Comparison of ENCODE assay signal across 8 cellular contexts in the genomic region with DNA sequence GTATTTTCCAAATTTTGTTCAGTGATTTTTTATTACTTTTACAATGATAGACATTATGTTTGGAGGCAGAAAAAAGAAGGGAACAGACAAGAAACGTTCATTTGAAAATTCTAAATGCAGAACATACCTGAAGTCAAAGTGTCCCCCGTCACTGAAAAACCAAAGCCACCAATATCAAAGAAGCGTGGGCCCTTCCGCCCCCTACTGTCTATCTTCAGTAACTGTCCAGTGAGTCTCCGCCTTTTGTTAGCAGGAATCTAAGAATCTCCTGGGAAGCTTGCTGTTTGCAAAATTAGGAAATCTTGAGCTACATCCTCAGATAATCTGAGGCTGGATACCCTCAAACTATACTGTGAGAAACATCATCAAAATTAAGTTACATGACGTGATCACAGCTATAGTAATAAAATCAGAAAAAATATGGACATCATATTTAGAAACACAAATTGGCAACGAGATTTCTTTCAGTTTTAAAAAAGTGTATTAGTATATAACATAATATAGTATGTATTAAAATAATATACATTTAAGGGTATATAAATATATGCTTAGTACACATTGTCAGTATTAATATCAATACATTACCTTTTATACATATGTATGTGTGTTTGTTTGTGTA.
DNase-seq lines count a peak whose midpoint lies in the region; ATAC-seq and TF ChIP-seq lines count a peak whose summit lies in the region.

No MANE protein-coding gene starts in this region.

- no peak overlapping the region for H3K27ac Mint-ChIP-seq in activated T-helper 2 cell treated with anti-CD3 and anti-CD28 coated beads, Interferon-gamma antibody, Interleukin-2, Interleukin-4, amounts not matched to agents 10 μg/mL and 5 μg/mL and 100 μg/mL, durations not matched to agents 14 hours and 24 hours and 36 hours

- peak overlapping the region; percentile 61 for H2BK5ac ChIP-seq in IMR-90 (ENCODE audit: low read depth, low read length, poor library complexity, severe bottlenecking)

- H4K20me1 ChIP-seq in IMR-90 (ENCODE audit: insufficient read depth, low read length) = no peaks in the 10 kb centered on the region

- no peak overlapping the region for H3K4me3 ChIP-seq in IMR-90 (ENCODE audit: insufficient read depth, low read depth, low read length)
- H3K4me3 ChIP-seq in brain microvascular endothelial cell (ENCODE audit: low read depth, low read length) = no peak overlapping the region

- H3K9me3 Mint-ChIP-seq in activated T-helper 2 cell treated with anti-CD3 and anti-CD28 coated beads, Interferon-gamma antibody, Interleukin-2, Interleukin-4, amounts not matched to agents 10 μg/mL and 5 μg/mL and 100 μg/mL, durations not matched to agents 14 hours and 24 hours and 36 hours = no peaks in the 10 kb centered on the region

- H3K36me3 ChIP-seq in IMR-90 (ENCODE audit: control insufficient read depth, insufficient read depth, low read length) (no peaks in the 10 kb centered on the region), brain microvascular endothelial cell (replicated peaks) (no peaks in the 10 kb centered on the region)

- peak overlapping the region; percentile 68; the same call in 1 of the 2 replicates for H2BK20ac ChIP-seq in IMR-90 (ENCODE audit: low read depth, low read length)

- H3K27me3 ChIP-seq in IMR-90 (ENCODE audit: control insufficient read depth, insufficient read depth, low read length) (no peaks in the 10 kb centered on the region), brain microvascular endothelial cell (replicated peaks) (no peaks in the 10 kb centered on the region)

- CTCF ChIA-PET in IMR-90 (lab: Yijun Ruan, JAX) = interaction anchor here (0.6 to 2.3 kb wide), 14 partner anchors 10 to 1474 kb away, joined by 3 to 15 read pairs (median 3); no protein-coding TSS in a partner anchor

- H4K5ac ChIP-seq in IMR-90 (ENCODE audit: low read depth, low read length) = no peak overlapping the region

- no peak overlapping the region for H4K8ac ChIP-seq in IMR-90 (ENCODE audit: low read depth in 2 of 2, low read length in 2 of 2)

- H3K36me3 Mint-ChIP-seq in activated T-helper 2 cell treated with anti-CD3 and anti-CD28 coated beads, Interferon-gamma antibody, Interleukin-2, Interleukin-4, amounts not matched to agents 10 μg/mL and 5 μg/mL and 100 μg/mL, durations not matched to agents 14 hours and 24 hours and 36 hours (ENCODE audit: low read depth) = no peaks in the 10 kb centered on the region

- no peak overlapping the region for H3K4me2 ChIP-seq in IMR-90 (ENCODE audit: low read depth, low read length)

- H3K18ac ChIP-seq in IMR-90 (ENCODE audit: low read depth, low read length) = no peak overlapping the region

- peak overlapping the region; percentile 90; the same call in 2 of the 3 replicates for H2BK15ac ChIP-seq in IMR-90 (ENCODE audit: low read depth, low read length)

- H2BK120ac ChIP-seq in IMR-90 (ENCODE audit: low read depth, low read length) = peak overlapping the region; percentile 74; the same call in 1 of the 2 replicates

- peak overlapping the region; percentile 50; the same call in 1 of the 2 replicates for H3K56ac ChIP-seq in IMR-90 (ENCODE audit: extremely low read depth, insufficient read depth, low read length)

- H3K9me3 ChIP-seq in IMR-90 (ENCODE audit: control insufficient read depth, insufficient read depth, low read length) = no peaks in the 10 kb centered on the region

- peaks cover 2% of the 10 kb centered on the region for H3K9me1 ChIP-seq in IMR-90 (ENCODE audit: insufficient read depth, low read length)

- TF ChIP-seq CTCF in IMR-90 (conservative IDR thresholded peaks at IDR 0.05; ENCODE audit: low read depth, low read length) = peak; percentile 82
- TF ChIP-seq CTCF in brain microvascular endothelial cell (IDR thresholded peaks at IDR 0.05; ENCODE audit: low read depth, low read length, missing control alignments) = peak; percentile 89

- no TSS peak for BruUV-seq in IMR-90 (replicated peaks; lab: Mats Ljungman, UMichigan)

- peaks cover 20% of the 10 kb centered on the region for H3K27me3 Mint-ChIP-seq in activated T-helper 2 cell treated with anti-CD3 and anti-CD28 coated beads, Interferon-gamma antibody, Interleukin-2, Interleukin-4, amounts not matched to agents 10 μg/mL and 5 μg/mL and 100 μg/mL, durations not matched to agents 14 hours and 24 hours and 36 hours (ENCODE audit: low read depth)

- H2AK5ac ChIP-seq in IMR-90 (ENCODE audit: low read depth, low read length) = no peak overlapping the region

- H3K14ac ChIP-seq in IMR-90 (replicated peaks; ENCODE audit: low read depth, low read length) = no peak overlapping the region

- peak; percentile 45; the same call in 1 of the 2 replicates for TF ChIP-seq POLR2A in IMR-90 (IDR thresholded peaks at IDR 0.05; ENCODE audit: low read depth, low read length)

- no CpG with 5 or more reads among the region's 7 CpGs for WGBS in IMR-90 (ENCODE audit: extremely low coverage in 2 of 2, insufficient read length in 1 of 2), 2 experiments

- DNase-seq in ELF-1 (ENCODE audit: low read depth, low spot score) (peak; percentile 53), IMR-90 (peak; percentile 67), SHP77 treated with DMSO at 0.1 percent for 48 hours (lab: John Stamatoyannopoulos, UW) (peak; percentile 21), brain microvascular endothelial cell (peak; percentile 54), iris pigment epithelial cell (ENCODE audit: low read depth) (peak; percentile 64), NCI-H226 (no peak)
- DNase-seq in stimulated activated CD4-positive, alpha-beta T cell treated with anti-CD3 and anti-CD28 coated beads, Interleukin-1b, Interleukin-23, amount 100 ng/mL, for 48 hours = peak; percentile 22
- DNase-seq in activated T-helper 2 cell treated with anti-CD3 and anti-CD28 coated beads, Interferon-gamma antibody, Interleukin-2, Interleukin-4, amounts not matched to agents 10 μg/mL and 5 μg/mL and 100 μg/mL, durations not matched to agents 14 hours and 24 hours and 36 hours (ENCODE audit: low spot score) = no peak

- peak; percentile 72 for ATAC-seq in IMR-90 (ENCODE audit: low read depth)

- no peak overlapping the region for H3K27ac ChIP-seq in IMR-90 (ENCODE audit: insufficient read depth, low read length)
- H3K27ac ChIP-seq in brain microvascular endothelial cell = no peak overlapping the region

- H2AK9ac ChIP-seq in IMR-90 (replicated peaks; ENCODE audit: low read depth, low read length, poor library complexity) = no peak overlapping the region

- POLR2A ChIA-PET in IMR-90 (lab: Charles Lee; ENCODE audit: unreplicated experiment) = no interaction called here

- H3K79me1 ChIP-seq in IMR-90 (ENCODE audit: low read depth in 1 of 2, low read length in 2 of 2) = peaks cover 0 to 13% of the 10 kb centered on the region in 2 experiments; a peak in 3 of 4 replicates

- H3K4me1 ChIP-seq in IMR-90 (ENCODE audit: control insufficient read depth, insufficient read depth, low read length) = peaks cover 2% of the 10 kb centered on the region

- intact Hi-C loops in IMR-90 (cut with micrococcal nuclease) = loop anchor here (2.0 to 10.0 kb wide), 8 partner anchors 129 to 1460 kb away; no protein-coding TSS in a partner anchor
- intact Hi-C loops in activated T-helper 2 cell treated with anti-CD3 and anti-CD28 coated beads, Interferon-gamma antibody, Interleukin-2, Interleukin-4, amounts not matched to agents 10 μg/mL and 5 μg/mL and 100 μg/mL, durations not matched to agents 14 hours and 24 hours and 36 hours (cut with micrococcal nuclease) = loop anchor here (10.0 kb wide), 1 partner anchor 792 kb away; no protein-coding TSS in a partner anchor

- no peak overlapping the region for H3K9ac ChIP-seq in IMR-90 (ENCODE audit: low read depth, low read length)

- peak overlapping the region; percentile 41; the same call in 1 of the 2 replicates for H3K4ac ChIP-seq in IMR-90 (ENCODE audit: low read depth, low read length)

- peaks cover 9% of the 10 kb centered on the region for H3K4me1 Mint-ChIP-seq in activated T-helper 2 cell treated with anti-CD3 and anti-CD28 coated beads, Interferon-gamma antibody, Interleukin-2, Interleukin-4, amounts not matched to agents 10 μg/mL and 5 μg/mL and 100 μg/mL, durations not matched to agents 14 hours and 24 hours and 36 hours (ENCODE audit: low read depth)

- in situ Hi-C loops in IMR-90 (cut with MboI; ENCODE audit: low sequenced_read_pairs) = loop anchor here (10.0 kb wide), 1 partner anchor 1472 kb away; no protein-coding TSS in a partner anchor
- in situ Hi-C loops in brain microvascular endothelial cell (cut with HindIII; ENCODE audit: low pct_ligation_motif_present, low sequenced_read_pairs) = loop anchor here (10.0 kb wide), 1 partner anchor 108 kb away; no protein-coding TSS in a partner anchor

- no peak overlapping the region for H3K23ac ChIP-seq in IMR-90 (ENCODE audit: low read depth, low read length)

- no peak overlapping the region for H3K4me3 Mint-ChIP-seq in activated T-helper 2 cell treated with anti-CD3 and anti-CD28 coated beads, Interferon-gamma antibody, Interleukin-2, Interleukin-4, amounts not matched to agents 10 μg/mL and 5 μg/mL and 100 μg/mL, durations not matched to agents 14 hours and 24 hours and 36 hours (ENCODE audit: low read depth)

- TF ChIP-seq RAD21 in IMR-90 (IDR thresholded peaks at IDR 0.05; ENCODE audit: low read length) = peak; percentile 96

- dilution Hi-C loops in IMR-90 (cut with HindIII; ENCODE audit: low sequenced_read_pairs, unreplicated experiment) = no loop called here

- H4K91ac ChIP-seq in IMR-90 (ENCODE audit: insufficient read depth, low read depth, low read length) = peak overlapping the region; percentile 63

- no peak overlapping the region for H2AFZ ChIP-seq in IMR-90 (replicated peaks; ENCODE audit: low read length, poor library complexity)

TF ChIP-seq in IMR-90, 13 proteins besides CTCF, POLR2A, EP300 and RAD21:
- no peak for TF ChIP-seq RCOR1 (IDR thresholded peaks at IDR 0.05; ENCODE audit: insufficient replicate concordance, low read length)
- no peak for TF ChIP-seq MAZ (IDR thresholded peaks at IDR 0.05; ENCODE audit: borderline replicate concordance, low read depth, low read length)
- no peak for TF ChIP-seq NFE2L2 (IDR thresholded peaks at IDR 0.05; ENCODE audit: low read depth, low read length)
- TF ChIP-seq FOS (IDR thresholded peaks at IDR 0.05; ENCODE audit: low read depth, low read length) = no peak
- no peak for TF ChIP-seq MXI1 (IDR thresholded peaks at IDR 0.05; ENCODE audit: borderline replicate concordance, low read depth, low read length)
- no peak for TF ChIP-seq RFX5 (IDR thresholded peaks at IDR 0.05; ENCODE audit: low read depth, low read length)
- peak; percentile 81 for TF ChIP-seq SMC3 (IDR thresholded peaks at IDR 0.05; ENCODE audit: low read depth, low read length)
- no peak for TF ChIP-seq MAFK (IDR thresholded peaks at IDR 0.05; ENCODE audit: low read depth, low read length)
TF ChIP-seq in IMR-90: peak in this region for 1.

Comparison
In these comparisons a context has a peak if more than half of its experiments do, and no peak if none do; other contexts are left out.
1. DNase-seq: peak in ELF-1 (single experiment), IMR-90 (single experiment), SHP77 treated with DMSO at 0.1 percent for 48 hours (single experiment), brain microvascular endothelial cell (single experiment), iris pigment epithelial cell (single experiment) and stimulated activated CD4-positive, alpha-beta T cell treated with anti-CD3 and anti-CD28 coated beads, Interleukin-1b, Interleukin-23, amount 100 ng/mL, for 48 hours (single experiment); none in activated T-helper 2 cell treated with anti-CD3 and anti-CD28 coated beads, Interferon-gamma antibody, Interleukin-2, Interleukin-4, amounts not matched to agents 10 μg/mL and 5 μg/mL and 100 μg/mL, durations not matched to agents 14 hours and 24 hours and 36 hours (single experiment) and NCI-H226 (single experiment).